Comparison of ENCODE assay signal across 10 cellular contexts in the genomic region with DNA sequence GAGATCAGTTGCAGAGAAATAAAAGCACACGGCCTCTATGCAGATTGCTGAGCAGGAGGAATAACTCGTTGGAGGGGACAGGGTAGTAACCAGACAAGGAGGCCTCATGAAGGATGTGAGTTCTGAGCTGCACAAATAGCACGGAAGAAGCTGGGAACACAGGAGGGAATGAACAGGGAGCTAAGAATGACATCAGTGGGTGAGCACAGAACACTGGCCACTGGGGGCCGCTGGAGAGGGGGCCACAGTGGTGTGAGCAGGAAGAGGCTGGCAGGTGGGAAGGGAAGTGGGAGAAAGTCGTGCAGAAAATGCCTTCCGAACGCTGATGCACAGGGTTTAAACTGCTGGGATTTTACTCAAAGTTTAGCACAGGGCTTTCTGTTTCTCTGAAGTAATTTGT.
DNase-seq lines count a peak whose midpoint lies in the region; ATAC-seq, FAIRE-seq and TF ChIP-seq lines count a peak whose summit lies in the region.
"Had no signal": no experiment of that assay in that cellular context is flagged by ENCODE, and none has a peak within 500 bp of the region (broad histone marks: within the 10 kb centered on the region; RNA-seq: fewer than 3 reads in every experiment).

No MANE protein-coding gene starts in this region.

- peak; percentile 30 to 44 (median 34); a peak in 3 of 6 replicates for TF ChIP-seq CTCF in K562 (IDR thresholded peaks at IDR 0.05 in 2 of 3, conservative IDR thresholded peaks at IDR 0.05 in 1 of 3; ENCODE audit: insufficient read depth in 2 of 3, low read depth in 1 of 3, low read length in 3 of 3)
- no peak for TF ChIP-seq CTCF in CD4-positive, alpha-beta T cell (IDR thresholded peaks at IDR 0.05)

- DNase-seq in Daoy (ENCODE audit: low read depth) (peak; percentile 37), HuH-7 (ENCODE audit: low spot score) (peak; percentile 70), K562 (ENCODE audit: extremely low read depth in 1 of 4, low spot score in 3 of 4) (peak in 2 of 4 experiments; percentile 20 to 26), memory B cell (ENCODE audit: low spot score in 2 of 2) (peak in 1 of 2 donors; percentile 4), NCI-H187 treated with DMSO at 0.1 percent for 48 hours (lab: John Stamatoyannopoulos, UW) (no peak)
- DNase-seq in CD4-positive, alpha-beta T cell: no peak
- DNase-seq: activated CD8-positive, alpha-beta memory T cell treated with anti-CD3 and anti-CD28 coated beads, Interleukin-2, amount 10 ng/mL, durations not matched to agents 7 days and 5 days; NCI-H748 treated with DMSO at 0.1 percent for 48 hours had no signal

- H3K9me1 ChIP-seq in K562 (ENCODE audit: control insufficient read depth, insufficient read depth, low read length): no peaks in the 10 kb centered on the region

- no peak overlapping the region for H3K4me3 Mint-ChIP-seq in memory B cell
- H3K4me3 Mint-ChIP-seq in CD4-positive, alpha-beta T cell: no peak overlapping the region
- H3K4me3 Mint-ChIP-seq: activated CD8-positive, alpha-beta memory T cell treated with anti-CD3 and anti-CD28 coated beads, Interleukin-2, amount 10 ng/mL, durations not matched to agents 7 days and 5 days had no signal

- BruUV-seq in K562 (replicated peaks; lab: Mats Ljungman, UMichigan): no TSS peak

- TF ChIP-seq RAD21 in K562 (CRISPR knock-in tag; conservative IDR thresholded peaks at IDR 0.05 in 1 of 2, IDR thresholded peaks at IDR 0.05 in 1 of 2): peak in 1 of 2 experiments; percentile 21; a peak in 1 of 4 replicates

- POLR2A ChIA-PET in K562 (lab: Yijun Ruan, JAX): interaction anchor here (0.8 to 0.9 kb wide), 3 partner anchors 10 to 22 kb away, joined by 3 to 4 read pairs (median 4); no protein-coding TSS in a partner anchor
- POLR2A ChIA-PET in CD4-positive, alpha-beta T cell (lab: Charles Lee): no interaction called here

- intact Hi-C loops in K562 (cut with micrococcal nuclease): no loop called here
- intact Hi-C loops in CD4-positive, alpha-beta T cell (cut with DNase I, micrococcal nuclease): no loop called here

- in situ Hi-C loops in K562 (cut with MboI): no loop called here

- H3K9ac ChIP-seq in K562 (ENCODE audit: insufficient read depth in 1 of 2, low read depth in 2 of 2, low read length in 2 of 2): no peak overlapping the region

- CTCF ChIA-PET in K562 (lab: Yijun Ruan, JAX; ENCODE audit: low intra/inter-chr PET ratio): no interaction called here
- CTCF ChIA-PET in CD4-positive, alpha-beta T cell (lab: Charles Lee): interaction anchor here (0.5 to 1.6 kb wide), 2 partner anchors 96 to 184 kb away, joined by 3 to 4 read pairs; no protein-coding TSS in a partner anchor

- H3K27me3 ChIP-seq in K562 (ENCODE audit: control insufficient read depth in 2 of 2, insufficient read depth in 2 of 2, low read length in 2 of 2): no peaks in the 10 kb centered on the region
- no peaks in the 10 kb centered on the region for H3K27me3 ChIP-seq in CD4-positive, alpha-beta T cell (ENCODE audit: control insufficient read depth, insufficient read depth, low read length)

- H2AFZ ChIP-seq in K562 (ENCODE audit: low read depth, low read length): no peak overlapping the region

- no peak for FAIRE-seq in K562 (lab: Jason Lieb, UNC)

- no peaks in the 10 kb centered on the region for H3K9me3 ChIP-seq in K562 (replicated peaks; ENCODE audit: control insufficient read depth, insufficient read depth, low read depth, low read length)
- H3K9me3 ChIP-seq in CD4-positive, alpha-beta T cell (ENCODE audit: control insufficient read depth, low read length): no peaks in the 10 kb centered on the region

- H3K36me3 Mint-ChIP-seq in memory B cell: peaks cover 32% of the 10 kb centered on the region
- peaks cover 80% of the 10 kb centered on the region for H3K36me3 Mint-ChIP-seq in CD4-positive, alpha-beta T cell (ENCODE audit: low read depth)

- H3K27ac Mint-ChIP-seq in memory B cell: peak overlapping the region; percentile 15
- no peak overlapping the region for H3K27ac Mint-ChIP-seq in CD4-positive, alpha-beta T cell
- H3K27ac Mint-ChIP-seq: activated CD8-positive, alpha-beta memory T cell treated with anti-CD3 and anti-CD28 coated beads, Interleukin-2, amount 10 ng/mL, durations not matched to agents 7 days and 5 days had no signal

- no peak for TF ChIP-seq POLR2A in K562 (conservative IDR thresholded peaks at IDR 0.05)

- no peak for TF ChIP-seq EP300 in K562 (IDR thresholded peaks at IDR 0.05; ENCODE audit: low read length)

- H3K9me3 Mint-ChIP-seq in memory B cell: no peaks in the 10 kb centered on the region
- no peaks in the 10 kb centered on the region for H3K9me3 Mint-ChIP-seq in CD4-positive, alpha-beta T cell

- peaks cover 34% of the 10 kb centered on the region; the same call in 1 of the 3 replicates for H3K36me3 ChIP-seq in K562 (ENCODE audit: control insufficient read depth, insufficient read depth, low read length)

- peaks cover 0 to 3% of the 10 kb centered on the region in 2 experiments; a peak in 2 of 5 replicates for H3K4me1 ChIP-seq in K562 (replicated peaks in 1 of 2; ENCODE audit: control insufficient read depth in 2 of 2, insufficient read depth in 2 of 2, low read length in 2 of 2)

- no peak overlapping the region for H3K27ac ChIP-seq in K562 (ENCODE audit: extremely low read depth, low read depth, low read length)
- no peak overlapping the region for H3K27ac ChIP-seq in CD4-positive, alpha-beta T cell (ENCODE audit: low read depth, low read length)

- no peaks in the 10 kb centered on the region for H3K79me2 ChIP-seq in K562 (ENCODE audit: control insufficient read depth, insufficient read depth, low read length)

- ATAC-seq in K562 (peak; percentile 84), memory B cell (ENCODE audit: low read depth) (no peak), HG03097 (IDR thresholded peaks at IDR 0.05; ENCODE audit: low FRiP score, unreplicated experiment) (no peak), GM21367 (IDR thresholded peaks at IDR 0.05; ENCODE audit: unreplicated experiment) (no peak)
- no peak for ATAC-seq in CD4-positive, alpha-beta T cell (ENCODE audit: poor library complexity)
- ATAC-seq: activated CD8-positive, alpha-beta memory T cell treated with anti-CD3 and anti-CD28 coated beads, Interleukin-2, amount 10 ng/mL, durations not matched to agents 7 days and 5 days had no signal

- no peaks in the 10 kb centered on the region for H4K20me1 ChIP-seq in K562 (replicated peaks; ENCODE audit: control insufficient read depth, insufficient read depth, low read length)

- H3K27me3 Mint-ChIP-seq in memory B cell: no peaks in the 10 kb centered on the region
- H3K27me3 Mint-ChIP-seq in CD4-positive, alpha-beta T cell: no peaks in the 10 kb centered on the region
- H3K27me3 Mint-ChIP-seq: activated CD8-positive, alpha-beta memory T cell treated with anti-CD3 and anti-CD28 coated beads, Interleukin-2, amount 10 ng/mL, durations not matched to agents 7 days and 5 days had no signal

- no peak overlapping the region for H3K4me3 ChIP-seq in K562

- no peak overlapping the region for H3K4me2 ChIP-seq in K562 (ENCODE audit: insufficient read depth, low read length)

- H3K4me1 Mint-ChIP-seq in memory B cell: no peaks in the 10 kb centered on the region
- H3K4me1 Mint-ChIP-seq in CD4-positive, alpha-beta T cell (ENCODE audit: low read depth): no peaks in the 10 kb centered on the region

- 64% methylated on average over 7 of the region's 7 CpGs for WGBS in K562 (ENCODE audit: insufficient coverage, low coverage, missing lambda C conversion rate)

TF ChIP-seq in K562, 482 proteins besides CTCF, POLR2A, EP300 and RAD21 (continues in another document):
- TF ChIP-seq, protein P1, sequence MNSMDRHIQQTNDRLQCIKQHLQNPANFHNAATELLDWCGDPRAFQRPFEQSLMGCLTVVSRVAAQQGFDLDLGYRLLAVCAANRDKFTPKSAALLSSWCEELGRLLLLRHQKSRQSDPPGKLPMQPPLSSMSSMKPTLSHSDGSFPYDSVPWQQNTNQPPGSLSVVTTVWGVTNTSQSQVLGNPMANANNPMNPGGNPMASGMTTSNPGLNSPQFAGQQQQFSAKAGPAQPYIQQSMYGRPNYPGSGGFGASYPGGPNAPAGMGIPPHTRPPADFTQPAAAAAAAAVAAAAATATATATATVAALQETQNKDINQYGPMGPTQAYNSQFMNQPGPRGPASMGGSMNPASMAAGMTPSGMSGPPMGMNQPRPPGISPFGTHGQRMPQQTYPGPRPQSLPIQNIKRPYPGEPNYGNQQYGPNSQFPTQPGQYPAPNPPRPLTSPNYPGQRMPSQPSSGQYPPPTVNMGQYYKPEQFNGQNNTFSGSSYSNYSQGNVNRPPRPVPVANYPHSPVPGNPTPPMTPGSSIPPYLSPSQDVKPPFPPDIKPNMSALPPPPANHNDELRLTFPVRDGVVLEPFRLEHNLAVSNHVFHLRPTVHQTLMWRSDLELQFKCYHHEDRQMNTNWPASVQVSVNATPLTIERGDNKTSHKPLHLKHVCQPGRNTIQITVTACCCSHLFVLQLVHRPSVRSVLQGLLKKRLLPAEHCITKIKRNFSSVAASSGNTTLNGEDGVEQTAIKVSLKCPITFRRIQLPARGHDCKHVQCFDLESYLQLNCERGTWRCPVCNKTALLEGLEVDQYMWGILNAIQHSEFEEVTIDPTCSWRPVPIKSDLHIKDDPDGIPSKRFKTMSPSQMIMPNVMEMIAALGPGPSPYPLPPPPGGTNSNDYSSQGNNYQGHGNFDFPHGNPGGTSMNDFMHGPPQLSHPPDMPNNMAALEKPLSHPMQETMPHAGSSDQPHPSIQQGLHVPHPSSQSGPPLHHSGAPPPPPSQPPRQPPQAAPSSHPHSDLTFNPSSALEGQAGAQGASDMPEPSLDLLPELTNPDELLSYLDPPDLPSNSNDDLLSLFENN (IDR thresholded peaks at IDR 0.05; ENCODE audit: low read depth in 2 of 2, low read length in 2 of 2): no peak
- TF ChIP-seq, protein P2, sequence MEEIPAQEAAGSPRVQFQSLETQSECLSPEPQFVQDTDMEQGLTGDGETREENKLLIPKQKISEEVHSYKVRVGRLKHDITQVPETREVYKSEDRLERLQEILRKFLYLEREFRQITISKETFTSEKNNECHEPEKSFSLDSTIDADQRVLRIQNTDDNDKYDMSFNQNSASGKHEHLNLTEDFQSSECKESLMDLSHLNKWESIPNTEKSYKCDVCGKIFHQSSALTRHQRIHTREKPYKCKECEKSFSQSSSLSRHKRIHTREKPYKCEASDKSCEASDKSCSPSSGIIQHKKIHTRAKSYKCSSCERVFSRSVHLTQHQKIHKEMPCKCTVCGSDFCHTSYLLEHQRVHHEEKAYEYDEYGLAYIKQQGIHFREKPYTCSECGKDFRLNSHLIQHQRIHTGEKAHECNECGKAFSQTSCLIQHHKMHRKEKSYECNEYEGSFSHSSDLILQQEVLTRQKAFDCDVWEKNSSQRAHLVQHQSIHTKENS (CRISPR knock-in tag; IDR thresholded peaks at IDR 0.05): no peak
- TF ChIP-seq ZZZ3 (IDR thresholded peaks at IDR 0.05) (no peak), HMGN3 (IDR thresholded peaks at IDR 0.05; ENCODE audit: borderline replicate concordance, extremely low read depth, insufficient read length, low read depth, low read length) (no peak), NR4A1 (CRISPR knock-in tag; IDR thresholded peaks at IDR 0.05) (no peak), NR4A1 (tag; IDR thresholded peaks at IDR 0.05) (no peak), MYC (IDR thresholded peaks at IDR 0.05; ENCODE audit: low read depth, low read length) (no peak), MYC (CRISPR knock-in tag; IDR thresholded peaks at IDR 0.05; ENCODE audit: borderline replicate concordance, low read depth) (no peak), SMARCB1 (IDR thresholded peaks at IDR 0.05; ENCODE audit: insufficient read length, low read depth) (no peak)

Comparison
In these comparisons a context has a peak if more than half of its experiments do, and no peak if none do; other contexts are left out.
1. DNase-seq: peak in Daoy (single experiment) and HuH-7 (single experiment); none in NCI-H187 treated with DMSO at 0.1 percent for 48 hours (single experiment) and CD4-positive, alpha-beta T cell (0 of 10).